Comparison of ENCODE assay signal across 9 cellular contexts in the genomic region with DNA sequence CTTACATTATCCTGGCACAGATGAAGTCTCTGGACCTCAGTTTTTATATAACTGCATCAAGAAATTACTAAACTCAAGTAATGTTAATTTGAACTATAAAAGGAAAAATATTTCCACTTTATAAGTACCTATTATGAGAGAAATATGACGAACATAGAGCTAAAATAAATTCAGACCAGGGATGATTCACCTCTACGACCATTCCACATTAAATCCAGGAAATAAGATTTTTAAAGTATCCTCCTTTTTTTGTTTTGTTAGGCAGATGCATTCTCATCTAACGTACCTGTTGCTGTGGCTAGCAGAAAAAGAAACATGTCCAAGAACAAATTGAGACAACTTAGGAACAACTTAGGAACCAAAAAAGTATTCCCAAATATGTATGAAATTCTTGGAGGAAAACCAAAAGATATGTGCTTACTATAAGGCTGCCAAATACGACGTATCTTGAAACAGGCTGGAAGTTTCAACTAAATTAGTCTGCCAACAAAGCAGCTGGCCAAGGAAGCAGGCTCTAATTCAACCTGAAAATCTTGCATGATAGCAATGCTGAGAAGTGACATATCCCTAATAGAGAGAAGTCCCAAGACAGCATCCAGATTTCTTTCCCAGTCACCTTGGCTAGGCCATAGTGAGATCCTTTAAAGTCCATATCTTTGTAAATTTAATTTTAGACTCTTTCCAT. TPM values are rescaled to one million over a fixed set of nuclear protein-coding genes. Genes with fewer than 3 reads are reported as not detected.
A peak's percentile ranks its signal among the peaks of the same experiment; 100 is the strongest.
DNase-seq lines count a peak whose midpoint lies in the region; ATAC-seq and TF ChIP-seq lines count a peak whose summit lies in the region.
"Had no signal": no experiment of that assay in that cellular context is flagged by ENCODE, and none has a peak within 500 bp of the region (broad histone marks: within the 10 kb centered on the region; RNA-seq: fewer than 3 reads in every experiment).

No MANE protein-coding gene starts in this region.

- ATAC-seq in Right ventricle myocardium inferior (peak; percentile 60), left lobe of liver (peak; percentile 15), gastrocnemius medialis (no peak)
- ATAC-seq: GM23338 had no signal

- intact Hi-C loops in Right ventricle myocardium inferior (cut with DNase I): no loop called here
- intact Hi-C loops in cardiac septum (cut with DNase I): no loop called here
- intact Hi-C loops in breast epithelium (cut with DNase I; ENCODE audit: low total_unique reads): no loop called here
- intact Hi-C loops in gastrocnemius medialis (cut with DNase I; ENCODE audit: low total_unique reads): no loop called here
- intact Hi-C loops in uterus (cut with DNase I; ENCODE audit: low total_unique reads): no loop called here

- H3K9me3 ChIP-seq in breast epithelium: no peaks in the 10 kb centered on the region
- no peaks in the 10 kb centered on the region for H3K9me3 ChIP-seq in gastrocnemius medialis
- no peaks in the 10 kb centered on the region for H3K9me3 ChIP-seq in uterus

- DNase-seq in Right ventricle myocardium inferior (ENCODE audit: missing footprints) (no peak), cardiac septum (ENCODE audit: low spot score) (no peak), breast epithelium (ENCODE audit: low spot score in 2 of 2) (no peak), left lobe of liver (ENCODE audit: low spot score) (no peak), gastrocnemius medialis (no peak), uterus (no peak), 8988T (no peak)
- DNase-seq in effector CD8-positive, alpha-beta T cell (lab: John Stamatoyannopoulos, UW): no peak

- no peaks in the 10 kb centered on the region for H3K4me1 ChIP-seq in breast epithelium
- peaks cover 14 to 18% of the 10 kb centered on the region in 2 donors for H3K4me1 ChIP-seq in gastrocnemius medialis
- H3K4me1 ChIP-seq in uterus: no peaks in the 10 kb centered on the region

- TF ChIP-seq POLR2A in breast epithelium (IDR thresholded peaks at IDR 0.05) (no peak), gastrocnemius medialis (IDR thresholded peaks at IDR 0.05) (no peak), uterus (IDR thresholded peaks at IDR 0.05) (no peak)

- peak overlapping the region; percentile 0 to 17 for H3K27ac ChIP-seq in breast epithelium
- peak overlapping the region in 2 of 4 donors; percentile 7 to 25 for H3K27ac ChIP-seq in gastrocnemius medialis
- peak overlapping the region in 1 of 2 donors; percentile 52 for H3K27ac ChIP-seq in uterus

- H3K4me3 ChIP-seq in breast epithelium (no peak overlapping the region), gastrocnemius medialis (no peak overlapping the region), uterus (no peak overlapping the region)
- H3K4me3 ChIP-seq: GM23338 had no signal

- TF ChIP-seq CTCF in breast epithelium (IDR thresholded peaks at IDR 0.05) (no peak), gastrocnemius medialis (IDR thresholded peaks at IDR 0.05 in 4 of 5, conservative IDR thresholded peaks at IDR 0.05 in 1 of 5) (no peak), uterus (IDR thresholded peaks at IDR 0.05) (no peak)

- in situ Hi-C loops in gastrocnemius medialis (cut with MboI; ENCODE audit: low sequenced_read_pairs in 4 of 4): no loop called here

- H3K27me3 ChIP-seq in breast epithelium (no peaks in the 10 kb centered on the region), gastrocnemius medialis (no peaks in the 10 kb centered on the region), uterus (no peaks in the 10 kb centered on the region)

- peaks cover 6% of the 10 kb centered on the region for H3K36me3 ChIP-seq in breast epithelium
- peaks cover 0 to 20% of the 10 kb centered on the region in 2 donors for H3K36me3 ChIP-seq in gastrocnemius medialis
- no peaks in the 10 kb centered on the region for H3K36me3 ChIP-seq in uterus

RNA-seq across cellular contexts. Expression of a gene that starts 15.7 kb away (rescaled TPM):
- total RNA-seq in Right ventricle myocardium inferior: 9.3 TPM
- total RNA-seq in cardiac septum: 9.8 TPM
- 10 to 100 TPM; 19.5 to 30.6 (median 27.5) TPM for total RNA-seq in breast epithelium
- total RNA-seq in left lobe of liver: 6.8 TPM
- 10 to 100 TPM; 13.3 to 21.7 (median 17.7) TPM for total RNA-seq in gastrocnemius medialis
- 10 to 100 TPM; 12.6 to 32.8 (median 23.2) TPM for total RNA-seq in uterus

RNA-seq across cellular contexts. Expression of a gene that starts 18.9 kb away (rescaled TPM):
- total RNA-seq in Right ventricle myocardium inferior: 13.0 TPM
- total RNA-seq in cardiac septum: 6.4 TPM
- 1 to 10 TPM in 2 of 3 donors, not detected in 1; 2.6 TPM for total RNA-seq in breast epithelium
- 1.2 TPM for total RNA-seq in left lobe of liver
- total RNA-seq in gastrocnemius medialis: 10 to 100 TPM in 1 of 4 donors, 1 to 10 TPM in 2, not detected in 1; 4.5 to 14.1 (median 4.5) TPM
- total RNA-seq in uterus: 1 to 10 TPM in 1 of 4 donors, not detected in 3; 5.6 TPM
- total RNA-seq: GM23338 had no signal

RNA-seq across cellular contexts. Expression of a gene that starts 29.9 kb away (rescaled TPM):
- total RNA-seq in Right ventricle myocardium inferior (18.0 TPM), cardiac septum (16.6 TPM), breast epithelium (10 to 100 TPM; 28.5 to 54.4 (median 28.8) TPM), left lobe of liver (8.2 TPM), gastrocnemius medialis (10 to 100 TPM; 27.4 to 58.8 (median 30.3) TPM), uterus (10 to 100 TPM; 11.8 to 37.3 (median 28.0) TPM)

Comparison
In these comparisons a context has a peak if more than half of its experiments do, and no peak if none do; other contexts are left out.
1. ATAC-seq: peak in Right ventricle myocardium inferior (single experiment) and left lobe of liver (single experiment); none in gastrocnemius medialis (0 of 2).